In genomic region chr1:183194527-183195145, GRCh38 we compare ENCODE assay signal across 8 cellular contexts. TPM values are rescaled to one million over a fixed set of nuclear protein-coding genes. Genes with fewer than 3 reads are reported as not detected.
A peak's percentile ranks its signal among the peaks of the same experiment; 100 is the strongest.
DNase-seq lines count a peak whose midpoint lies in the region; ATAC-seq and TF ChIP-seq lines count a peak whose summit lies in the region.

No MANE protein-coding gene starts in this region.

- H3K36me3 ChIP-seq in heart left ventricle, result no peaks in the 10 kb centered on the region

- H3K4me1 ChIP-seq in heart left ventricle, result peaks cover 0 to 10% (median 0%) of the 10 kb centered on the region in 12 donors

- intact Hi-C loops in natural killer cell (cut with micrococcal nuclease) (no loop called here), cardiac septum (cut with DNase I) (no loop called here), heart left ventricle (cut with DNase I) (no loop called here)

- DNase-seq in MV-4-11 (lab: John Stamatoyannopoulos, UW), result peak; percentile 19
- DNase-seq in natural killer cell, result no peak
- DNase-seq in pons (ENCODE audit: low spot score), result no peak
- DNase-seq in cardiac septum (ENCODE audit: low spot score), result no peak
- no peak for DNase-seq in heart left ventricle
- no peak for DNase-seq in NCI-H1694 (lab: John Stamatoyannopoulos, UW)

- peaks cover 8 to 11% of the 10 kb centered on the region in 2 donors for H3K4me1 Mint-ChIP-seq in natural killer cell

- no peak for TF ChIP-seq CTCF in natural killer cell (IDR thresholded peaks at IDR 0.05)
- TF ChIP-seq CTCF in heart left ventricle (IDR thresholded peaks at IDR 0.05), result no peak

- no peak for TF ChIP-seq POLR2A in heart left ventricle (IDR thresholded peaks at IDR 0.05)

- H3K27me3 Mint-ChIP-seq in natural killer cell (ENCODE audit: low read depth in 2 of 2), result peaks cover 5 to 12% of the 10 kb centered on the region in 2 donors

- ATAC-seq in GM19025 (IDR thresholded peaks at IDR 0.05; ENCODE audit: low read depth, unreplicated experiment) (peak; percentile 97), HG02623 (IDR thresholded peaks at IDR 0.05; ENCODE audit: unreplicated experiment) (peak; percentile 88), natural killer cell (peak in 2 of 3 donors; percentile 10 to 47), heart left ventricle (no peak)

- 79 to 96% (median 91%) methylated on average over 1 of the region's 1 CpG for WGBS in heart left ventricle, 4 donors

- no peaks in the 10 kb centered on the region for H3K36me3 Mint-ChIP-seq in natural killer cell

- no peaks in the 10 kb centered on the region for H3K27me3 ChIP-seq in heart left ventricle

- no peak overlapping the region for H3K4me3 ChIP-seq in heart left ventricle

- no peak overlapping the region for H3K27ac Mint-ChIP-seq in natural killer cell

- H3K9me3 Mint-ChIP-seq in natural killer cell, result no peaks in the 10 kb centered on the region

- H3K27ac ChIP-seq in heart left ventricle, result no peak overlapping the region

- H3K4me3 Mint-ChIP-seq in natural killer cell, result no peak overlapping the region

- no peaks in the 10 kb centered on the region for H3K9me3 ChIP-seq in heart left ventricle

RNA-seq across cellular contexts. Expression of gene LAMC2, which starts 8.6 kb away (rescaled TPM):
- total RNA-seq in natural killer cell (not detected), cardiac septum (0.40 TPM), heart left ventricle (10 to 100 TPM in 1 of 9 donors, 1 to 10 TPM in 7, under 1 TPM in 1; 0.50 to 15.4 (median 1.5) TPM)
- 10 to 100 TPM in 1 of 2 donors, under 1 TPM in 1; 0.61 to 10.8 TPM for polyA plus RNA-seq in heart left ventricle

Comparison
In these comparisons a context has a peak if more than half of its experiments do, and no peak if none do; other contexts are left out.
1. ATAC-seq: peak in GM19025 (single experiment), HG02623 (single experiment) and natural killer cell (2 of 3); none in heart left ventricle (0 of 4).